In genomic region chr20:61615806-61616205, GRCh38 we compare ENCODE assay signal across 27 cellular contexts.
"Had no signal": no experiment of that assay in that cellular context is flagged by ENCODE, and none has a peak within 500 bp of the region (broad histone marks: within the 10 kb centered on the region; RNA-seq: fewer than 3 reads in every experiment).

No MANE protein-coding gene starts in this region.

- H3K36me3 ChIP-seq: left ventricle myocardium inferior, pancreas, prostate gland, stomach, thyroid gland, transverse colon, upper lobe of left lung, vagina had no signal

- FAIRE-seq: islet of Langerhans, kidney, pancreas had no signal

- H3K4me1 ChIP-seq: left ventricle myocardium inferior, pancreas, prostate gland, stomach, testis, thyroid gland, transverse colon, upper lobe of left lung, vagina had no signal

- ATAC-seq: mucosa of descending colon; naive thymus-derived CD4-positive, alpha-beta T cell; pancreas; right cardiac atrium; sciatic nerve; stimulated activated naive B cell treated with anti-CD40 and anti-IgM and Interleukin-4, amounts not matched to agents 10 μg/mL and 1 μg/mL and 100 μg/mL, for 72 hours; stimulated activated naive CD8-positive, alpha-beta T cell treated with anti-CD3 and anti-CD28 coated beads, Interleukin-15, Interleukin-2, amounts not matched to agents 100 U/mL and 50 U/mL, for 24 hours had no signal

- H3K9me3 ChIP-seq: mucosa of descending colon, pancreas, prostate gland, testis, thyroid gland, transverse colon, upper lobe of left lung, vagina had no signal

- DNase-seq: hypothalamus; immature natural killer cell; kidney; left ventricle myocardium inferior; midbrain; mucosa of descending colon; naive thymus-derived CD4-positive, alpha-beta T cell; nucleus accumbens; pancreas; retina; stimulated activated CD4-positive, alpha-beta T cell treated with anti-CD3 and anti-CD28 coated beads, Interleukin-12 subunit alpha, Interleukin-12 subunit beta, amount 100 ng/mL, for 4 hours; stimulated activated CD4-positive, alpha-beta T cell treated with anti-CD3 and anti-CD28 coated beads, Interleukin-15, amount 100 ng/mL, for 24 hours; stimulated activated CD4-positive, alpha-beta T cell treated with anti-CD3 and anti-CD28 coated beads, Interleukin-2, amount 100 ng/mL, for 24 hours; stimulated activated CD4-positive, alpha-beta T cell treated with anti-CD3 and anti-CD28 coated beads, Interleukin-4, amount 100 ng/mL, for 1 hour; stimulated activated naive B cell treated with anti-CD40 and anti-IgM and Interleukin-4, amounts not matched to agents 10 μg/mL and 1 μg/mL and 100 μg/mL, for 72 hours; stimulated activated naive CD8-positive, alpha-beta T cell treated with anti-CD3 and anti-CD28 coated beads, Interleukin-15, Interleukin-2, amounts not matched to agents 100 U/mL and 50 U/mL, for 24 hours; stomach; testis; thyroid gland; transverse colon had no signal

- H3K4me3 ChIP-seq: left ventricle myocardium inferior, mucosa of descending colon, pancreas, prostate gland, skin epidermis, stomach, testis, thyroid gland, transverse colon, upper lobe of left lung, vagina had no signal

- H3K27ac ChIP-seq: left ventricle myocardium inferior, pancreas, prostate gland, skin epidermis, stomach, testis, thyroid gland, transverse colon, upper lobe of left lung, vagina had no signal

- H3K27me3 ChIP-seq: testis, thyroid gland, upper lobe of left lung, vagina had no signal
